Comparison of ENCODE assay signal across 1 cellular context in the genomic region with DNA sequence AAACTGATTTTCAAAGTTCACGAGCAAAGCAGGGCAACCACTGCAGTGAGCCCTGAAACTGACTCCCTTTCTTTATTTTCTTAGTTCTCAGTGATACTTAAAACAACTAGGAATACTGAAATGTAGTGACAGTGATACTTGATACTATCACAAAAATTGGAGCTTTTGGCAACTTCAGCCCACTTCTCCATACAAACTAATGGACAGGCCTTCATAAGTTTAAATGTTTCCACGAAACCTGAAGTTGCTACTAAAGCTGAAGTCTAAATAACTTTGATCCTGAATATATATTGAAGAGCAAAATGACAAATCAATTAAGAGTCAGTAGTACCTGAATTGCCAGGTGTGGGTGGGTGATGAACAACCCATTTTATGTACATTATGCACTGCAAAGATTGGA.
TF ChIP-seq lines count a peak whose summit lies in the region.

No MANE protein-coding gene starts in this region.

TF ChIP-seq in H1, 55 proteins besides CTCF, POLR2A, EP300 and RAD21:
- 0 out of 2 replicates have a peak, but pooled peaks have one; percentile 68 for TF ChIP-seq CBX8 (IDR thresholded peaks at IDR 0.05; ENCODE audit: borderline replicate concordance, low read depth, low read length)
- TF ChIP-seq SUZ12 (IDR thresholded peaks at IDR 0.05; ENCODE audit: low read length) = no peak
TF ChIP-seq in H1: peak in this region for 1.
